In genomic region chr6:56246941-56247653, GRCh38 we compare ENCODE assay signal across 8 cellular contexts. TPM values are rescaled to one million over a fixed set of nuclear protein-coding genes. Genes with fewer than 3 reads are reported as not detected.
DNase-seq lines count a peak whose midpoint lies in the region; ATAC-seq and TF ChIP-seq lines count a peak whose summit lies in the region.

Gene COL21A1, minus strand, starts transcription at chr6:56247580. Its CDS starts 64,962 bp downstream, at chr6:56182618.

- no peaks in the 10 kb centered on the region for H3K36me3 Mint-ChIP-seq in MCF 10A (ENCODE audit: insufficient read depth, unreplicated experiment)

- H3K23ac ChIP-seq in mesenchymal stem cell (ENCODE audit: low read length in 2 of 2) = peak within 1 kb of the TSS in 1 of 2 experiments; percentile 83

- no peak within 1 kb of the TSS for H2BK120ac ChIP-seq in mesenchymal stem cell (ENCODE audit: low read depth, low read length)

- peaks cover 0 to 4% of the 10 kb centered on the region in 2 experiments for H3K27me3 ChIP-seq in mesenchymal stem cell (ENCODE audit: control insufficient read depth in 1 of 2, insufficient read depth in 1 of 2, low read length in 2 of 2)
- H3K27me3 ChIP-seq in aorta (ENCODE audit: control insufficient read depth in 1 of 2, insufficient read depth in 2 of 2, low read length in 1 of 2) = no peaks in the 10 kb centered on the region

- peak within 1 kb of the TSS; percentile 78 for H3K9ac ChIP-seq in mesenchymal stem cell (ENCODE audit: low read length)

- ATAC-seq in aorta (ENCODE audit: low FRiP score) (peak; percentile 89), GM19328 (IDR thresholded peaks at IDR 0.05; ENCODE audit: unreplicated experiment) (no peak), GM21529 (IDR thresholded peaks at IDR 0.05; ENCODE audit: unreplicated experiment) (no peak)

- peak within 1 kb of the TSS; percentile 64 for H2AFZ ChIP-seq in mesenchymal stem cell (ENCODE audit: low read depth, low read length)

- DNase-seq in T47D (ENCODE audit: low read depth in 1 of 2, low spot score in 1 of 2) = peak; percentile 16 to 38
- DNase-seq in MCF 10A (ENCODE audit: unreplicated experiment) = no peak
- no peak for DNase-seq in epithelial cell of proximal tubule (ENCODE audit: low read depth)
- DNase-seq in mesenchymal stem cell = peak; percentile 46
- peak; percentile 85 to 92 for DNase-seq in aorta
- DNase-seq in putamen (ENCODE audit: low spot score) = no peak

- intact Hi-C loops in MCF 10A (cut with micrococcal nuclease) = no loop called here
- intact Hi-C loops in aorta (cut with DNase I) = loop anchor here (10.0 kb wide), 2 partner anchors 152 to 172 kb away; no protein-coding TSS in a partner anchor

- no peaks in the 10 kb centered on the region for H3K79me1 ChIP-seq in mesenchymal stem cell (replicated peaks; ENCODE audit: low read length, poor library complexity, severe bottlenecking)

- H3K4ac ChIP-seq in mesenchymal stem cell (ENCODE audit: low read depth in 1 of 2, low read length in 2 of 2) = peak within 1 kb of the TSS in 1 of 2 experiments; percentile 16

- H3K4me3 ChIP-seq in epithelial cell of proximal tubule (ENCODE audit: low read depth, low read length) (peak within 1 kb of the TSS; percentile 45), mesenchymal stem cell (ENCODE audit: insufficient read depth in 1 of 2, low read depth in 1 of 2, low read length in 2 of 2) (peak within 1 kb of the TSS; percentile 61 to 85), aorta (ENCODE audit: low read length in 2 of 2) (peak within 1 kb of the TSS; percentile 65 to 80)

- H3K4me3 Mint-ChIP-seq in MCF 10A (ENCODE audit: unreplicated experiment) = no peak within 1 kb of the TSS

- peak within 1 kb of the TSS in 1 of 2 experiments; percentile 86 for H3K18ac ChIP-seq in mesenchymal stem cell (ENCODE audit: low read depth in 1 of 2, low read length in 2 of 2)

- CTCF ChIA-PET in MCF 10A (lab: Yijun Ruan, JAX) = no interaction called here

- H4K91ac ChIP-seq in mesenchymal stem cell (ENCODE audit: low read length) = no peak within 1 kb of the TSS

- H4K8ac ChIP-seq in mesenchymal stem cell (ENCODE audit: low read length) = peak within 1 kb of the TSS; percentile 27

- no peak within 1 kb of the TSS for H2BK5ac ChIP-seq in mesenchymal stem cell (ENCODE audit: low read depth, low read length, poor library complexity, severe bottlenecking)

- H3K14ac ChIP-seq in mesenchymal stem cell (ENCODE audit: low read length in 2 of 2) = no peak within 1 kb of the TSS

- H3K27ac ChIP-seq in mesenchymal stem cell (ENCODE audit: low read length, poor library complexity, severe bottlenecking) (no peak within 1 kb of the TSS), aorta (ENCODE audit: low read depth in 1 of 2, low read length in 2 of 2) (peak within 1 kb of the TSS; percentile 78 to 87)

- H3K9me3 ChIP-seq in mesenchymal stem cell (ENCODE audit: control insufficient read depth, low read length) (no peaks in the 10 kb centered on the region), aorta (ENCODE audit: control insufficient read depth, low read length) (no peaks in the 10 kb centered on the region)

- no peaks in the 10 kb centered on the region for H3K9me3 Mint-ChIP-seq in MCF 10A (ENCODE audit: unreplicated experiment)

- in situ Hi-C loops in T47D (cut with HindIII; ENCODE audit: low pct_unique_long_range_greater_than_20kb, low sequenced_read_pairs) = no loop called here

- no peak within 1 kb of the TSS for H3K27ac Mint-ChIP-seq in MCF 10A (ENCODE audit: low read depth, unreplicated experiment)

- no peaks in the 10 kb centered on the region for H3K36me3 ChIP-seq in mesenchymal stem cell (ENCODE audit: control insufficient read depth in 1 of 2, insufficient read depth in 2 of 2, low read depth in 1 of 2, low read length in 2 of 2)
- no peaks in the 10 kb centered on the region for H3K36me3 ChIP-seq in aorta (ENCODE audit: control insufficient read depth in 1 of 2, insufficient read depth in 2 of 2, low read length in 1 of 2)

- POLR2A ChIA-PET in MCF 10A (lab: Yijun Ruan, JAX) = interaction anchor here (0.6 kb wide), 1 partner anchor 121 kb away, joined by 3 read pairs; no protein-coding TSS in a partner anchor

- H3K27me3 Mint-ChIP-seq in MCF 10A (ENCODE audit: insufficient read depth, unreplicated experiment) = no peaks in the 10 kb centered on the region

- H3K4me1 Mint-ChIP-seq in MCF 10A (ENCODE audit: insufficient read depth, unreplicated experiment) = peaks cover 15% of the 10 kb centered on the region

- H3K4me1 ChIP-seq in mesenchymal stem cell (ENCODE audit: control insufficient read depth, insufficient read depth, low read depth, low read length) (peaks cover 5% of the 10 kb centered on the region), aorta (ENCODE audit: control insufficient read depth in 1 of 2, insufficient read depth in 2 of 2, low read length in 2 of 2) (peaks cover 0 to 7% of the 10 kb centered on the region in 2 donors)

- 2% methylated on average over 33 of the region's 34 CpGs for WGBS in mesenchymal stem cell
- WGBS in aorta, 2 donors = 0 to 1% methylated on average over 33 to 34 of the region's 34 CpGs

- peak within 1 kb of the TSS in 1 of 2 experiments; percentile 94 for H2BK12ac ChIP-seq in mesenchymal stem cell (ENCODE audit: low read length in 2 of 2)

- TF ChIP-seq CTCF in MCF 10A (IDR thresholded peaks at IDR 0.05; ENCODE audit: unreplicated experiment) = no peak
- peak; percentile 34 for TF ChIP-seq CTCF in epithelial cell of proximal tubule (conservative IDR thresholded peaks at IDR 0.05; ENCODE audit: low read depth, low read length)

- H2BK15ac ChIP-seq in mesenchymal stem cell (ENCODE audit: low read depth, poor library complexity, severe bottlenecking) = no peak within 1 kb of the TSS

- no peak within 1 kb of the TSS for H2AK5ac ChIP-seq in mesenchymal stem cell (ENCODE audit: low read length, severe bottlenecking)

- no TSS peak for BruUV-seq in MCF 10A (replicated peaks; lab: Mats Ljungman, UMichigan)

- H3K4me2 ChIP-seq in mesenchymal stem cell (ENCODE audit: low read length, poor library complexity, severe bottlenecking) = peak within 1 kb of the TSS; percentile 93

RNA-seq across cellular contexts. Expression of gene COL21A1, which starts in this region (rescaled TPM):
- 1.8 and 5.4 TPM in 2 replicates for total RNA-seq in MCF 10A (2022)
- not detected in 2 replicates for total RNA-seq in epithelial cell of proximal tubule
- 4.0 TPM for polyA plus RNA-seq in mesenchymal stem cell (2013, experiment 1 of 2)
- 3.9 TPM for polyA plus RNA-seq in mesenchymal stem cell (2013, experiment 2 of 2)
- total RNA-seq in aorta = 10 to 100 TPM; 22.5 to 39.3 TPM
- polyA plus RNA-seq in aorta = 10 to 100 TPM; 22.9 to 67.0 TPM

Comparison
In these comparisons a context has a peak if more than half of its experiments do, and no peak if none do; other contexts are left out.
1. DNase-seq: peak in T47D (2 of 2), mesenchymal stem cell (single experiment) and aorta (2 of 2); none in MCF 10A (single experiment), epithelial cell of proximal tubule (single experiment) and putamen (single experiment).
2. Peak in every context shown above with its lines, with median percentiles within 50 percentile points of each other: H3K4me3 ChIP-seq.